Comparison of ENCODE assay signal across 9 cellular contexts in the genomic region with DNA sequence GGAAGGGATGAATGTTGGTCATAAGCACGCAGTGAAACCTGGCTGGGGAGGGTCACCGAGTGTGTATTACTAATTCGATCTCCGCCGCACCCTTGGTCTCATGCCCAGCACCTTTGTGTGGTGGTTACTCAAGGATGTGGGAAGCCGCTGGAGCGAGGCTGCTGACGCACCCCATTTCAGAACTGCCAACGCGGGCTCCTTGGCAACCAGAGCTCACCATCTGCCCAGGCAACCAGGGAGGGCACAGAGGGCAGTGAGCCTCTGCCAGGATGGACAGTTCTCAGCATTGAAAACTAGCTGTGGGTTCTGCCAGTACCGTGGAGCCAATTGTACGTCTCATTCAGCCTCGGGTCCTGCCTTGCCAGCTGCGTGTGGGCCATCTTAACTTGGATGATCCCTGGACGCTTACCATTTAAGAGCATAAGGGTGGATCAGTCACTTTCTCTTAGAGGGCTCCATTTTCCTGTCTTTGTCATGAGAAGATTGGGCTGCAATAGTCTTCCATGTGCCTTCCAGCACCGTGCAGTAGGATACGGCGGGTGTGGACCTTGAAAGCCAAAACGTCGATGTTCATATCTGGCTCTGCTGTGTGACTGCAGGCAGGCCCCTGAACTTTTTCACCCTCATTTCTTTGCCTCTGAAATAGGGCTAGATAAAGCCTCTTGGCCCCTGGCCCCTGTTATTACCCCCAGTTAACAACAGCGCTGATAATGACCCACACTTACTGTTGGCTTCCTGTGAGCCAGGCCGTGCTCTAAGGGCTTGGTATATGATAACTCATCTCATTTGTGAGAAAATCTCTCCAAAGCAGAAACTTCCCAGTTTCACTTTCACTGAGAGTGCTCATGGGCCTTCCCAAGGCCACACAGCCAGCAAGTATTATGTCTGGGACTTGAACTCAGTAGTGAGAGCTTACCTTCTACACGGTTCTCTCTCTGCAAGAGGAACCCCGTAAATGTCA.
A peak's percentile ranks its signal among the peaks of the same experiment; 100 is the strongest.
DNase-seq lines count a peak whose midpoint lies in the region; ATAC-seq, FAIRE-seq and TF ChIP-seq lines count a peak whose summit lies in the region.
"Had no signal": no experiment of that assay in that cellular context is flagged by ENCODE, and none has a peak within 500 bp of the region (broad histone marks: within the 10 kb centered on the region; RNA-seq: fewer than 3 reads in every experiment).

No MANE protein-coding gene starts in this region.

- SMC1A ChIA-PET in GM12878 (lab: Charles Lee; ENCODE audit: uncharacterized antibody, unreplicated experiment) = interaction anchor here (1.2 kb wide), 1 partner anchor 10 kb away, joined by 6 read pairs; no protein-coding TSS in a partner anchor

- peak overlapping the region; percentile 53 for H3K27ac ChIP-seq in GM12878 (ENCODE audit: control insufficient read depth, insufficient read depth)
- H3K27ac ChIP-seq in naive thymus-derived CD4-positive, alpha-beta T cell (ENCODE audit: low read depth, low read length) = no peak overlapping the region
- H3K27ac ChIP-seq in tibial artery = no peak overlapping the region
- no peak overlapping the region for H3K27ac ChIP-seq in WERI-Rb-1

- H3K4me1 ChIP-seq in GM12878 (ENCODE audit: control insufficient read depth, insufficient read depth, low read length) = peaks cover 37% of the 10 kb centered on the region
- no peaks in the 10 kb centered on the region for H3K4me1 ChIP-seq in naive thymus-derived CD4-positive, alpha-beta T cell (ENCODE audit: control insufficient read depth in 2 of 2, insufficient read depth in 2 of 2, low read length in 2 of 2)
- no peaks in the 10 kb centered on the region for H3K4me1 ChIP-seq in tibial artery

- TF ChIP-seq RAD21 in GM12878 (IDR thresholded peaks at IDR 0.05; ENCODE audit: insufficient read depth, low read depth, low read length) = no peak

- no peaks in the 10 kb centered on the region for H3K27me3 ChIP-seq in GM12878 (replicated peaks in 1 of 2; ENCODE audit: control insufficient read depth in 2 of 2, insufficient read depth in 2 of 2, low read length in 1 of 2)
- H3K27me3 ChIP-seq in naive thymus-derived CD4-positive, alpha-beta T cell (ENCODE audit: control insufficient read depth in 2 of 2, insufficient read depth in 2 of 2, low read length in 2 of 2) = no peaks in the 10 kb centered on the region
- H3K27me3 ChIP-seq in tibial artery = peaks cover 0 to 16% of the 10 kb centered on the region in 2 donors
- no peaks in the 10 kb centered on the region for H3K27me3 ChIP-seq in WERI-Rb-1 (ENCODE audit: insufficient read depth, low read depth, severe bottlenecking)

- no peaks in the 10 kb centered on the region for H4K20me1 ChIP-seq in GM12878 (ENCODE audit: control insufficient read depth, insufficient read depth)

- no peak for TF ChIP-seq EP300 in GM12878 (IDR thresholded peaks at IDR 0.05; ENCODE audit: borderline replicate concordance in 1 of 2, control insufficient read depth in 1 of 2, low read depth in 2 of 2, low read length in 2 of 2)

- H3K4me1 Mint-ChIP-seq in naive thymus-derived CD4-positive, alpha-beta T cell = peaks cover 0 to 11% (median 0%) of the 10 kb centered on the region in 7 donors

- no peak for TF ChIP-seq POLR2A in GM12878 (IDR thresholded peaks at IDR 0.05; ENCODE audit: low read depth, low read length)

- H3K4me3 ChIP-seq in GM12878 (peak overlapping the region; percentile 27; the same call in 1 of the 2 replicates), tibial artery (no peak overlapping the region), foreskin fibroblast (ENCODE audit: low read depth in 1 of 2, low read length in 2 of 2) (no peak overlapping the region), WERI-Rb-1 (ENCODE audit: low read depth, low read length) (no peak overlapping the region)
- H3K4me3 ChIP-seq in naive thymus-derived CD4-positive, alpha-beta T cell (ENCODE audit: low read length) = no peak overlapping the region

- peak; percentile 11 for ATAC-seq in Right ventricle myocardium superior (ENCODE audit: poor library complexity)
- ATAC-seq in HG03457 (IDR thresholded peaks at IDR 0.05; ENCODE audit: unreplicated experiment) = peak; percentile 66
- ATAC-seq in GM12878 = peak; percentile 68
- peak; percentile 69 for ATAC-seq in naive thymus-derived CD4-positive, alpha-beta T cell

- DNase-seq in Right ventricle myocardium superior (no peak), cardiac septum (ENCODE audit: low spot score) (no peak), GM12878 (ENCODE audit: low read depth, low spot score) (peak; percentile 56), tibial artery (no peak), foreskin fibroblast (no peak), WERI-Rb-1 (no peak)
- DNase-seq in naive thymus-derived CD4-positive, alpha-beta T cell = no peak

- in situ Hi-C loops in GM12878 (cut with MboI) = no loop called here

- WGBS in GM12878 (ENCODE audit: insufficient coverage, insufficient replicate concordance, low lambda C conversion rate, missing lambda C conversion rate) = 77% methylated on average over 24 of the region's 24 CpGs

- RAD21 ChIA-PET in GM12878 (lab: Charles Lee; ENCODE audit: unreplicated experiment) = interaction anchor here (1.1 to 1.2 kb wide), 2 partner anchors 10 to 478 kb away, joined by 3 to 4 read pairs; no protein-coding TSS in a partner anchor

- no peak overlapping the region for H3K4me3 Mint-ChIP-seq in naive thymus-derived CD4-positive, alpha-beta T cell

- H2AFZ ChIP-seq in GM12878 (ENCODE audit: control insufficient read depth, low read depth, low read length) = peak overlapping the region; percentile 33

- no peaks in the 10 kb centered on the region for H3K36me3 Mint-ChIP-seq in naive thymus-derived CD4-positive, alpha-beta T cell

- no peaks in the 10 kb centered on the region for H3K79me2 ChIP-seq in GM12878 (ENCODE audit: control insufficient read depth, insufficient read depth, low read length)

- POLR2A ChIA-PET in GM12878 (lab: Charles Lee) = no interaction called here
- POLR2A ChIA-PET in naive thymus-derived CD4-positive, alpha-beta T cell (lab: Charles Lee) = no interaction called here

- TF ChIP-seq CTCF in GM12878 (IDR thresholded peaks at IDR 0.05 in 2 of 3, conservative IDR thresholded peaks at IDR 0.05 in 1 of 3; ENCODE audit: control insufficient read depth in 2 of 3, extremely low read depth in 1 of 3, insufficient read depth in 1 of 3, low read depth in 3 of 3, low read length in 3 of 3) (no peak), tibial artery (IDR thresholded peaks at IDR 0.05) (no peak), foreskin fibroblast (IDR thresholded peaks at IDR 0.05; ENCODE audit: low read depth, low read length) (no peak), WERI-Rb-1 (IDR thresholded peaks at IDR 0.05; ENCODE audit: low read depth, low read length) (no peak)

- H3K9me3 ChIP-seq in GM12878 (replicated peaks; ENCODE audit: control insufficient read depth, insufficient read depth, low read length) (no peaks in the 10 kb centered on the region), tibial artery (no peaks in the 10 kb centered on the region), WERI-Rb-1 (ENCODE audit: severe bottlenecking) (no peaks in the 10 kb centered on the region)
- no peaks in the 10 kb centered on the region for H3K9me3 ChIP-seq in naive thymus-derived CD4-positive, alpha-beta T cell (ENCODE audit: control insufficient read depth in 2 of 3, low read length in 3 of 3)

- H3K27ac Mint-ChIP-seq in naive thymus-derived CD4-positive, alpha-beta T cell = no peak overlapping the region

- no peak for FAIRE-seq in GM12878 (lab: Jason Lieb, UNC)
- FAIRE-seq: islet of Langerhans had no signal

- no peaks in the 10 kb centered on the region for H3K36me3 ChIP-seq in GM12878 (ENCODE audit: control insufficient read depth in 2 of 2, insufficient read depth in 2 of 2, low read length in 1 of 2)
- no peaks in the 10 kb centered on the region for H3K36me3 ChIP-seq in naive thymus-derived CD4-positive, alpha-beta T cell (ENCODE audit: control insufficient read depth in 2 of 3, insufficient read depth in 3 of 3, low read length in 3 of 3)
- no peaks in the 10 kb centered on the region for H3K36me3 ChIP-seq in tibial artery
- no peaks in the 10 kb centered on the region for H3K36me3 ChIP-seq in WERI-Rb-1

- peaks cover 0 to 11% (median 3%) of the 10 kb centered on the region in 5 donors for H3K27me3 Mint-ChIP-seq in naive thymus-derived CD4-positive, alpha-beta T cell

- peak overlapping the region; percentile 51; the same call in 1 of the 2 replicates for H3K4me2 ChIP-seq in GM12878 (ENCODE audit: control insufficient read depth, insufficient read depth)

- CTCF ChIA-PET in GM12878 (lab: Yijun Ruan, JAX) = interaction anchor here (1.0 to 1.2 kb wide), 2 partner anchors 9 to 299 kb away, joined by 3 read pairs; no protein-coding TSS in a partner anchor
- CTCF ChIA-PET in naive thymus-derived CD4-positive, alpha-beta T cell (lab: Charles Lee) = no interaction called here

- no TSS peak for BruUV-seq in GM12878 (replicated peaks; lab: Mats Ljungman, UMichigan)

- peaks cover 0 to 2% (median 0%) of the 10 kb centered on the region in 11 donors for H3K9me3 Mint-ChIP-seq in naive thymus-derived CD4-positive, alpha-beta T cell

- H3K9ac ChIP-seq in GM12878 (ENCODE audit: control insufficient read depth, insufficient read depth, low read length) = no peak overlapping the region

- intact Hi-C loops in Right ventricle myocardium superior (cut with DNase I) = no loop called here
- intact Hi-C loops in cardiac septum (cut with DNase I) = loop anchor here (2.0 kb wide), 1 partner anchor 29 kb away; no protein-coding TSS in a partner anchor
- intact Hi-C loops in GM12878 (cut with micrococcal nuclease; ENCODE audit: unreplicated experiment) = no loop called here
- intact Hi-C loops in naive thymus-derived CD4-positive, alpha-beta T cell (cut with micrococcal nuclease) = no loop called here
- intact Hi-C loops in tibial artery (cut with DNase I; ENCODE audit: low total_unique reads) = no loop called here

TF ChIP-seq in GM12878, 131 proteins besides CTCF, POLR2A, EP300 and RAD21:
- TF ChIP-seq EED (IDR thresholded peaks at IDR 0.05; ENCODE audit: low read depth) = peak; percentile 61
- peak; percentile 10; the same call in 1 of the 2 replicates for TF ChIP-seq SPI1 (IDR thresholded peaks at IDR 0.05; ENCODE audit: borderline replicate concordance, insufficient read depth, low read depth, low read length)
- peak in 1 of 2 experiments; percentile 38; a peak in 3 of 4 replicates for TF ChIP-seq IKZF2 (IDR thresholded peaks at IDR 0.05)
- TF ChIP-seq ZBED1 (IDR thresholded peaks at IDR 0.05; ENCODE audit: borderline replicate concordance) = no peak
- 0 out of 2 replicates have a peak, but pooled peaks have one; percentile 23 for TF ChIP-seq IKZF1 (conservative IDR thresholded peaks at IDR 0.05)
- TF ChIP-seq BHLHE40 (IDR thresholded peaks at IDR 0.05; ENCODE audit: borderline replicate concordance in 1 of 2, low read depth in 2 of 2, low read length in 1 of 2) = peak in 1 of 2 experiments; percentile 19; a peak in 1 of 4 replicates
- no peak for TF ChIP-seq MEF2A (IDR thresholded peaks at IDR 0.05; ENCODE audit: insufficient read depth, low read depth, low read length)
- TF ChIP-seq SIN3A (IDR thresholded peaks at IDR 0.05; ENCODE audit: low read depth, low read length) = no peak
- TF ChIP-seq IRF4 (IDR thresholded peaks at IDR 0.05; ENCODE audit: low read depth, low read length) = 0 out of 2 replicates have a peak, but pooled peaks have one; percentile 32
- no peak for TF ChIP-seq HDGF (IDR thresholded peaks at IDR 0.05)

Comparison
In these comparisons a context has a peak if more than half of its experiments do, and no peak if none do; other contexts are left out.
1. ATAC-seq: peak in every context shown above with its lines; median percentile 69 in naive thymus-derived CD4-positive, alpha-beta T cell; 68 in GM12878; 66 in HG03457; 11 in Right ventricle myocardium superior.